14 cellular contexts compared by ENCODE assay signal in genomic region chr1:55708781-55709180, GRCh38.
A peak's percentile ranks its signal among the peaks of the same experiment; 100 is the strongest.
DNase-seq lines count a peak whose midpoint lies in the region; ATAC-seq and TF ChIP-seq lines count a peak whose summit lies in the region.
"Had no signal": no experiment of that assay in that cellular context is flagged by ENCODE, and none has a peak within 500 bp of the region (broad histone marks: within the 10 kb centered on the region; RNA-seq: fewer than 3 reads in every experiment).

No MANE protein-coding gene starts in this region.

- no peaks in the 10 kb centered on the region for H3K9me2 ChIP-seq in HCT116 (ENCODE audit: insufficient read depth)

- no peak overlapping the region for H2BK12ac ChIP-seq in mesenchymal stem cell (ENCODE audit: low read length in 2 of 2)

- H3K27me3 ChIP-seq in HCT116 (ENCODE audit: insufficient read depth, low read length) (no peaks in the 10 kb centered on the region), mesenchymal stem cell (ENCODE audit: control insufficient read depth in 1 of 2, insufficient read depth in 1 of 2, low read length in 2 of 2) (no peaks in the 10 kb centered on the region), testis (no peaks in the 10 kb centered on the region), ovary (no peaks in the 10 kb centered on the region)

- no peak overlapping the region for H4K91ac ChIP-seq in mesenchymal stem cell (ENCODE audit: low read length)

- no peak overlapping the region for H2BK120ac ChIP-seq in mesenchymal stem cell (ENCODE audit: low read depth, low read length)

- no peak overlapping the region for H3K14ac ChIP-seq in mesenchymal stem cell (ENCODE audit: low read length in 2 of 2)

- no peaks in the 10 kb centered on the region for H4K20me1 ChIP-seq in HCT116 (ENCODE audit: insufficient read depth)

- H3K9me3 ChIP-seq in HCT116 (ENCODE audit: control insufficient read depth in 1 of 2, insufficient read depth in 1 of 2, low read depth in 1 of 2, low read length in 2 of 2) (no peaks in the 10 kb centered on the region), mesenchymal stem cell (ENCODE audit: control insufficient read depth, low read length) (peaks cover 5% of the 10 kb centered on the region), testis (no peaks in the 10 kb centered on the region), ovary (no peaks in the 10 kb centered on the region)

- POLR2A ChIA-PET in HCT116 (lab: Charles Lee), result no interaction called here

- H3K4me1 ChIP-seq in HCT116 (ENCODE audit: control insufficient read depth in 1 of 2, insufficient read depth in 2 of 2, low read length in 2 of 2) (no peaks in the 10 kb centered on the region), mesenchymal stem cell (ENCODE audit: control insufficient read depth, insufficient read depth, low read depth, low read length) (peaks cover 4% of the 10 kb centered on the region), testis (peaks cover 39% of the 10 kb centered on the region), ovary (ENCODE audit: insufficient read depth) (no peaks in the 10 kb centered on the region)

- H3K18ac ChIP-seq in mesenchymal stem cell (ENCODE audit: low read depth in 1 of 2, low read length in 2 of 2), result no peak overlapping the region

- DNase-seq in HCT116 (ENCODE audit: low read depth, low spot score), result no peak
- DNase-seq in cardiac fibroblast (ENCODE audit: low read depth in 2 of 2), result peak; percentile 11 to 40
- DNase-seq in mesenchymal stem cell, result no peak
- peak; percentile 63 for DNase-seq in testis
- DNase-seq in ovary, result no peak
- DNase-seq: C1 segment of cervical spinal cord; Calu3; CD4-positive, alpha-beta T cell; DMS 273 treated with DMSO at 0.1 percent for 48 hours; H7 had no signal

- H4K8ac ChIP-seq in mesenchymal stem cell (ENCODE audit: low read length), result no peak overlapping the region

- CTCF ChIA-PET in HCT116 (lab: Charles Lee), result no interaction called here

- no peak for TF ChIP-seq EP300 in ovary (IDR thresholded peaks at IDR 0.05)

- 38% methylated on average over 1 of the region's 3 CpGs for WGBS in mesenchymal stem cell
- 52 to 54% methylated on average over 3 of the region's 3 CpGs for WGBS in testis, 2 donors
- WGBS in ovary, 3 donors, result 53 to 75% (median 63%) methylated on average over 3 of the region's 3 CpGs

- H3K4me2 ChIP-seq in HCT116 (ENCODE audit: low read length) (no peak overlapping the region), mesenchymal stem cell (ENCODE audit: low read length, poor library complexity, severe bottlenecking) (no peak overlapping the region)

- no peaks in the 10 kb centered on the region for H3K36me3 ChIP-seq in HCT116 (ENCODE audit: control insufficient read depth in 1 of 2, insufficient read depth in 2 of 2, low read length in 2 of 2)
- no peaks in the 10 kb centered on the region for H3K36me3 ChIP-seq in mesenchymal stem cell (ENCODE audit: control insufficient read depth in 1 of 2, insufficient read depth in 2 of 2, low read depth in 1 of 2, low read length in 2 of 2)
- no peaks in the 10 kb centered on the region for H3K36me3 ChIP-seq in testis (ENCODE audit: low read depth, missing control alignments)
- no peaks in the 10 kb centered on the region for H3K36me3 ChIP-seq in ovary

- TF ChIP-seq CTCF in HCT116 (IDR thresholded peaks at IDR 0.05 in 2 of 3, conservative IDR thresholded peaks at IDR 0.05 in 1 of 3; ENCODE audit: borderline replicate concordance in 1 of 3, insufficient read depth in 1 of 3, low read depth in 2 of 3, low read length in 2 of 3), result no peak
- TF ChIP-seq CTCF in cardiac fibroblast (IDR thresholded peaks at IDR 0.05; ENCODE audit: low read depth, low read length), result no peak
- no peak for TF ChIP-seq CTCF in testis (IDR thresholded peaks at IDR 0.05)
- TF ChIP-seq CTCF in ovary (IDR thresholded peaks at IDR 0.05), result no peak

- H3K27ac ChIP-seq in HCT116 (ENCODE audit: low read depth, low read length) (no peak overlapping the region), mesenchymal stem cell (ENCODE audit: low read length, poor library complexity, severe bottlenecking) (no peak overlapping the region), testis (peak overlapping the region in 1 of 2 donors; percentile 12), ovary (no peak overlapping the region)
- H3K27ac ChIP-seq: HL-60 had no signal

- no peaks in the 10 kb centered on the region for H3K79me2 ChIP-seq in HCT116 (ENCODE audit: insufficient read depth, low read length)

- H2AFZ ChIP-seq in HCT116 (ENCODE audit: low read depth, low read length, poor library complexity, severe bottlenecking), result no peak overlapping the region
- H2AFZ ChIP-seq in mesenchymal stem cell (ENCODE audit: low read depth, low read length), result no peak overlapping the region
- H2AFZ ChIP-seq: GM23338 had no signal

- H2BK5ac ChIP-seq in mesenchymal stem cell (ENCODE audit: low read depth, low read length, poor library complexity, severe bottlenecking), result no peak overlapping the region

- no peaks in the 10 kb centered on the region for H3K79me1 ChIP-seq in mesenchymal stem cell (replicated peaks; ENCODE audit: low read length, poor library complexity, severe bottlenecking)

- ATAC-seq in HCT116 (no peak), GM21786 (IDR thresholded peaks at IDR 0.05; ENCODE audit: unreplicated experiment) (no peak), GM18520 (IDR thresholded peaks at IDR 0.05; ENCODE audit: unreplicated experiment) (no peak)
- ATAC-seq: GM23338 had no signal

- intact Hi-C loops in HCT116 (cut with micrococcal nuclease) (no loop called here), testis (cut with DNase I; ENCODE audit: low total_unique reads) (no loop called here), ovary (cut with DNase I) (no loop called here)

- TF ChIP-seq RAD21 in HCT116 (IDR thresholded peaks at IDR 0.05; ENCODE audit: low read depth), result no peak

- no peak overlapping the region for H2BK15ac ChIP-seq in mesenchymal stem cell (ENCODE audit: low read depth, poor library complexity, severe bottlenecking)

- TF ChIP-seq POLR2A in HCT116 (IDR thresholded peaks at IDR 0.05; ENCODE audit: borderline replicate concordance, extremely low read depth, insufficient read depth, insufficient read length), result no peak
- no peak for TF ChIP-seq POLR2A in testis (IDR thresholded peaks at IDR 0.05)
- TF ChIP-seq POLR2A in ovary (IDR thresholded peaks at IDR 0.05), result no peak

- H2AK5ac ChIP-seq in mesenchymal stem cell (ENCODE audit: low read length, severe bottlenecking), result no peak overlapping the region

- no peak overlapping the region for H3K23ac ChIP-seq in mesenchymal stem cell (ENCODE audit: low read length in 2 of 2)

- RAD21 ChIA-PET in HCT116 (lab: Charles Lee; ENCODE audit: low non-redundant PET in 1 of 2, low total read pairs in 2 of 2, uncharacterized antibody in 2 of 2, unreplicated experiment in 2 of 2), result no interaction called here

- no peak overlapping the region for H3K9ac ChIP-seq in HCT116 (ENCODE audit: low read length)
- peak overlapping the region; percentile 30 for H3K9ac ChIP-seq in mesenchymal stem cell (ENCODE audit: low read length)

- no peak overlapping the region for H3K4me3 ChIP-seq in HCT116 (replicated peaks in 1 of 2; ENCODE audit: low read depth in 1 of 2, low read length in 2 of 2)
- no peak overlapping the region for H3K4me3 ChIP-seq in cardiac fibroblast (replicated peaks in 1 of 2; ENCODE audit: low read depth in 2 of 2, low read length in 2 of 2)
- no peak overlapping the region for H3K4me3 ChIP-seq in mesenchymal stem cell (ENCODE audit: insufficient read depth in 1 of 2, low read depth in 1 of 2, low read length in 2 of 2)
- H3K4me3 ChIP-seq in testis, result no peak overlapping the region
- H3K4me3 ChIP-seq in ovary, result no peak overlapping the region
- H3K4me3 ChIP-seq: GM23338 had no signal

- H3K4ac ChIP-seq in mesenchymal stem cell (ENCODE audit: low read depth in 1 of 2, low read length in 2 of 2), result no peak overlapping the region

- BruUV-seq in HCT116 (replicated peaks; lab: Mats Ljungman, UMichigan), result no TSS peak

TF ChIP-seq in HCT116, 20 proteins besides CTCF, POLR2A, EP300 and RAD21:
- TF ChIP-seq SIN3A (IDR thresholded peaks at IDR 0.05; ENCODE audit: low read depth) (no peak), TCF7L2 (IDR thresholded peaks at IDR 0.05; ENCODE audit: borderline replicate concordance, extremely low read depth, insufficient read depth, insufficient read length) (peak; percentile 25)

Comparison
In these comparisons a context has a peak if more than half of its experiments do, and no peak if none do; other contexts are left out.
1. DNase-seq: peak in cardiac fibroblast (2 of 2) and testis (single experiment); none in HCT116 (single experiment), mesenchymal stem cell (single experiment) and ovary (0 of 5).